2 cellular contexts compared by ENCODE assay signal in the genomic region with DNA sequence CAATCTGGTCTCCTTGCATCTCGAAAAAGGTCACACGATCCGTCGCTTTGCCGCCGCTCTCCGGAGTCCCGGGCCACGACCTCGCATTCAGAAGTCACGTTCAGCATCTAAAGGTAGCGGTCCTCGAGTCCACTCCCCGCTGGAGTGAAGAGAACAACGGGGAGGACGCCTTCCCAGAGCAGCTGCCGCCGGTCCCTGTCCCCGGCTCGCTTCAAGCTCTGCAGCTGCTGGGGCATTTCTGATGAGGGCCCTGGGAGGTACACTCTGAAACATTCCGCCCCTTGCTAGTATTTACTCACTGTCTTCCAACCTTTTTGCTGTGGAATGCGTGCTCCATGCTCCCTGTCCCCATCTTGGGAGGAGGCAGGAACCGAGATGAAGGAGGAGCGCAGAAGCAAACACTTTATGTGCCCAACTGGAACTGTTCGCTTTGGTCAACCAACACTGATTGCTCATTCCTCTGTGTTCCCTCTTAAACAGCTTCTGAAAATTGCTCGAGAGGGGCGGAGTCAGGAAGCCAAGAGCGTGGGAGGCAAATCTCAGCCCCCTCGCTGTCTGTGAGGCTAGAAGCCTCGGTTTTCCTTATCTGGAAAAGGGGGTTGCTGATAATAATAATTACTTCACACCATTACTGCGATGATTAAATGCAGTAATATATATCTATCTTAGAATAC.
TF ChIP-seq lines count a peak whose summit lies in the region.

No MANE protein-coding gene starts in this region.

TF ChIP-seq in GM23338, 12 proteins besides CTCF, POLR2A, EP300 and RAD21 (continued from another document):
- TF ChIP-seq ZNF331 (CRISPR knock-in tag; IDR thresholded peaks at IDR 0.05; ENCODE audit: low read depth) = no peak
- TF ChIP-seq ZNF462 (CRISPR knock-in tag; IDR thresholded peaks at IDR 0.05) = no peak
- TF ChIP-seq CREB1 (CRISPR knock-in tag; IDR thresholded peaks at IDR 0.05; ENCODE audit: low read depth) = no peak
- TF ChIP-seq EZH2 (IDR thresholded peaks at IDR 0.05; ENCODE audit: low read depth, unreplicated experiment) = no peak
- no peak for TF ChIP-seq JUNB (IDR thresholded peaks at IDR 0.05; ENCODE audit: unreplicated experiment)
- no peak for TF ChIP-seq ZNF114 (CRISPR knock-in tag; IDR thresholded peaks at IDR 0.05)
- TF ChIP-seq NANOG (IDR thresholded peaks at IDR 0.05; ENCODE audit: borderline replicate concordance) = no peak
- TF ChIP-seq, protein P1, sequence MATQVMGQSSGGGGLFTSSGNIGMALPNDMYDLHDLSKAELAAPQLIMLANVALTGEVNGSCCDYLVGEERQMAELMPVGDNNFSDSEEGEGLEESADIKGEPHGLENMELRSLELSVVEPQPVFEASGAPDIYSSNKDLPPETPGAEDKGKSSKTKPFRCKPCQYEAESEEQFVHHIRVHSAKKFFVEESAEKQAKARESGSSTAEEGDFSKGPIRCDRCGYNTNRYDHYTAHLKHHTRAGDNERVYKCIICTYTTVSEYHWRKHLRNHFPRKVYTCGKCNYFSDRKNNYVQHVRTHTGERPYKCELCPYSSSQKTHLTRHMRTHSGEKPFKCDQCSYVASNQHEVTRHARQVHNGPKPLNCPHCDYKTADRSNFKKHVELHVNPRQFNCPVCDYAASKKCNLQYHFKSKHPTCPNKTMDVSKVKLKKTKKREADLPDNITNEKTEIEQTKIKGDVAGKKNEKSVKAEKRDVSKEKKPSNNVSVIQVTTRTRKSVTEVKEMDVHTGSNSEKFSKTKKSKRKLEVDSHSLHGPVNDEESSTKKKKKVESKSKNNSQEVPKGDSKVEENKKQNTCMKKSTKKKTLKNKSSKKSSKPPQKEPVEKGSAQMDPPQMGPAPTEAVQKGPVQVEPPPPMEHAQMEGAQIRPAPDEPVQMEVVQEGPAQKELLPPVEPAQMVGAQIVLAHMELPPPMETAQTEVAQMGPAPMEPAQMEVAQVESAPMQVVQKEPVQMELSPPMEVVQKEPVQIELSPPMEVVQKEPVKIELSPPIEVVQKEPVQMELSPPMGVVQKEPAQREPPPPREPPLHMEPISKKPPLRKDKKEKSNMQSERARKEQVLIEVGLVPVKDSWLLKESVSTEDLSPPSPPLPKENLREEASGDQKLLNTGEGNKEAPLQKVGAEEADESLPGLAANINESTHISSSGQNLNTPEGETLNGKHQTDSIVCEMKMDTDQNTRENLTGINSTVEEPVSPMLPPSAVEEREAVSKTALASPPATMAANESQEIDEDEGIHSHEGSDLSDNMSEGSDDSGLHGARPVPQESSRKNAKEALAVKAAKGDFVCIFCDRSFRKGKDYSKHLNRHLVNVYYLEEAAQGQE (IDR thresholded peaks at IDR 0.05; ENCODE audit: unreplicated experiment) = no peak
- no peak for TF ChIP-seq STAT1 (IDR thresholded peaks at IDR 0.05; ENCODE audit: unreplicated experiment)

TF ChIP-seq in K562, 482 proteins besides CTCF, POLR2A, EP300 and RAD21 (continued from another document):
- TF ChIP-seq, protein P2, sequence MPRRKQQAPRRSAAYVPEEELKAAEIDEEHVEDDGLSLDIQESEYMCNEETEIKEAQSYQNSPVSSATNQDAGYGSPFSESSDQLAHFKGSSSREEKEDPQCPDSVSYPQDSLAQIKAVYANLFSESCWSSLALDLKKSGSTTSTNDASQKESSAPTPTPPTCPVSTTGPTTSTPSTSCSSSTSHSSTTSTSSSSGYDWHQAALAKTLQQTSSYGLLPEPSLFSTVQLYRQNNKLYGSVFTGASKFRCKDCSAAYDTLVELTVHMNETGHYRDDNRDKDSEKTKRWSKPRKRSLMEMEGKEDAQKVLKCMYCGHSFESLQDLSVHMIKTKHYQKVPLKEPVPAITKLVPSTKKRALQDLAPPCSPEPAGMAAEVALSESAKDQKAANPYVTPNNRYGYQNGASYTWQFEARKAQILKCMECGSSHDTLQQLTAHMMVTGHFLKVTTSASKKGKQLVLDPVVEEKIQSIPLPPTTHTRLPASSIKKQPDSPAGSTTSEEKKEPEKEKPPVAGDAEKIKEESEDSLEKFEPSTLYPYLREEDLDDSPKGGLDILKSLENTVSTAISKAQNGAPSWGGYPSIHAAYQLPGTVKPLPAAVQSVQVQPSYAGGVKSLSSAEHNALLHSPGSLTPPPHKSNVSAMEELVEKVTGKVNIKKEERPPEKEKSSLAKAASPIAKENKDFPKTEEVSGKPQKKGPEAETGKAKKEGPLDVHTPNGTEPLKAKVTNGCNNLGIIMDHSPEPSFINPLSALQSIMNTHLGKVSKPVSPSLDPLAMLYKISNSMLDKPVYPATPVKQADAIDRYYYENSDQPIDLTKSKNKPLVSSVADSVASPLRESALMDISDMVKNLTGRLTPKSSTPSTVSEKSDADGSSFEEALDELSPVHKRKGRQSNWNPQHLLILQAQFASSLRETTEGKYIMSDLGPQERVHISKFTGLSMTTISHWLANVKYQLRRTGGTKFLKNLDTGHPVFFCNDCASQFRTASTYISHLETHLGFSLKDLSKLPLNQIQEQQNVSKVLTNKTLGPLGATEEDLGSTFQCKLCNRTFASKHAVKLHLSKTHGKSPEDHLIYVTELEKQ (CRISPR knock-in tag; IDR thresholded peaks at IDR 0.05) = no peak
- 0 out of 2 replicates have a peak, but pooled peaks have one; percentile 33 for TF ChIP-seq HDAC2 (IDR thresholded peaks at IDR 0.05)
- TF ChIP-seq RUNX1 (IDR thresholded peaks at IDR 0.05; ENCODE audit: low read depth) = no peak
- no peak for TF ChIP-seq PHB (CRISPR knock-in tag; IDR thresholded peaks at IDR 0.05)
- TF ChIP-seq HMG20B (CRISPR knock-in tag; IDR thresholded peaks at IDR 0.05) = no peak
- TF ChIP-seq STAT5B (CRISPR knock-in tag; IDR thresholded peaks at IDR 0.05) = no peak
- TF ChIP-seq HCFC1 (IDR thresholded peaks at IDR 0.05; ENCODE audit: low read depth, low read length) = no peak
- no peak for TF ChIP-seq ATF1 (CRISPR knock-in tag; IDR thresholded peaks at IDR 0.05)
- no peak for TF ChIP-seq ATF1 (tag; IDR thresholded peaks at IDR 0.05)
- no peak for TF ChIP-seq MED1 (CRISPR knock-in tag; IDR thresholded peaks at IDR 0.05; ENCODE audit: borderline replicate concordance)
